In genomic region chr7:127589901-127590300, GRCh38 we compare ENCODE assay signal across 10 cellular contexts. TPM values are rescaled to one million over a fixed set of nuclear protein-coding genes. Genes with fewer than 3 reads are reported as not detected.
DNase-seq lines count a peak whose midpoint lies in the region; ATAC-seq and TF ChIP-seq lines count a peak whose summit lies in the region.
"Had no signal": no experiment of that assay in that cellular context is flagged by ENCODE, and none has a peak within 500 bp of the region (broad histone marks: within the 10 kb centered on the region; RNA-seq: fewer than 3 reads in every experiment).

No MANE protein-coding gene starts in this region.

- no peaks in the 10 kb centered on the region for H3K27me3 ChIP-seq in PC-3 (ENCODE audit: low read length)
- H3K27me3 ChIP-seq: adrenal gland had no signal

- peaks cover 10% of the 10 kb centered on the region for H3K36me3 ChIP-seq in PC-3 (ENCODE audit: low read depth, low read length)

- ATAC-seq in activated CD8-positive, alpha-beta memory T cell treated with anti-CD3 and anti-CD28 coated beads, Interleukin-2, amount 10 ng/mL, durations not matched to agents 7 days and 5 days = no peak
- no peak for ATAC-seq in PC-3
- no peak for ATAC-seq in effector memory CD8-positive, alpha-beta T cell (replicated peaks)
- ATAC-seq in HG02623 (IDR thresholded peaks at IDR 0.05; ENCODE audit: unreplicated experiment) = no peak

- H3K79me2 ChIP-seq in PC-3 (ENCODE audit: low read length) = peaks cover 21% of the 10 kb centered on the region

- 0 out of 2 replicates have a peak, but pooled peaks cover 11% of the 10 kb centered on the region for H4K20me1 ChIP-seq in PC-3 (ENCODE audit: low read length)

- H3K9me2 ChIP-seq in PC-3 (replicated peaks; ENCODE audit: low read length) = no peaks in the 10 kb centered on the region

- H3K27ac ChIP-seq in PC-3 (ENCODE audit: low read length) = no peak overlapping the region
- H3K27ac ChIP-seq: adrenal gland had no signal

- DNase-seq in activated CD8-positive, alpha-beta memory T cell treated with anti-CD3 and anti-CD28 coated beads, Interleukin-2, amount 10 ng/mL, durations not matched to agents 7 days and 5 days = no peak
- DNase-seq in activated CD8-positive, alpha-beta memory T cell treated with anti-CD3 and anti-CD28 coated beads, Interleukin-2, amount 50 U/mL, for 4 hours = no peak
- DNase-seq in PC-3 = no peak
- DNase-seq in effector memory CD8-positive, alpha-beta T cell = no peak
- peak; percentile 19 for DNase-seq in pons (ENCODE audit: low spot score)
- DNase-seq in GM10266 (ENCODE audit: extremely low spot score) = no peak
- DNase-seq in NK-92 (lab: John Stamatoyannopoulos, UW; ENCODE audit: unreplicated experiment) = no peak

- CTCF ChIA-PET in activated CD8-positive, alpha-beta memory T cell treated with anti-CD3 and anti-CD28 coated beads, Interleukin-2, amount 10 ng/mL, durations not matched to agents 7 days and 5 days (lab: Charles Lee) = no interaction called here
- CTCF ChIA-PET in PC-3 (lab: Charles Lee) = no interaction called here

- no peaks in the 10 kb centered on the region for H3K27me3 Mint-ChIP-seq in activated CD8-positive, alpha-beta memory T cell treated with anti-CD3 and anti-CD28 coated beads, Interleukin-2, amount 10 ng/mL, durations not matched to agents 7 days and 5 days
- H3K27me3 Mint-ChIP-seq in effector memory CD8-positive, alpha-beta T cell = no peaks in the 10 kb centered on the region

- H3F3A ChIP-seq in PC-3 (ENCODE audit: low read length, unreplicated experiment) = no peaks in the 10 kb centered on the region

- intact Hi-C loops in PC-3 (cut with micrococcal nuclease) = loop anchor here (2.0 to 5.0 kb wide), 3 partner anchors 52 to 77 kb away; partner anchors contain the start of gene SND1

- H3K36me3 Mint-ChIP-seq in activated CD8-positive, alpha-beta memory T cell treated with anti-CD3 and anti-CD28 coated beads, Interleukin-2, amount 10 ng/mL, durations not matched to agents 7 days and 5 days = peaks cover 17% of the 10 kb centered on the region
- peaks cover 17% of the 10 kb centered on the region for H3K36me3 Mint-ChIP-seq in effector memory CD8-positive, alpha-beta T cell (ENCODE audit: insufficient read depth)

- TF ChIP-seq CTCF in PC-3 (conservative IDR thresholded peaks at IDR 0.05; ENCODE audit: low read depth, low read length) = no peak
- TF ChIP-seq CTCF in GM10266 (IDR thresholded peaks at IDR 0.05; ENCODE audit: control insufficient read depth, insufficient read depth, low read depth, missing control alignments) = no peak

- no TSS peak for BruUV-seq in PC-3 (replicated peaks; lab: Mats Ljungman, UMichigan)

- H3K4me3 Mint-ChIP-seq in activated CD8-positive, alpha-beta memory T cell treated with anti-CD3 and anti-CD28 coated beads, Interleukin-2, amount 10 ng/mL, durations not matched to agents 7 days and 5 days = peak overlapping the region; percentile 91
- H3K4me3 Mint-ChIP-seq in effector memory CD8-positive, alpha-beta T cell = peak overlapping the region; percentile 89 to 99

- no peak overlapping the region for H3K9ac ChIP-seq in PC-3 (ENCODE audit: low read length)

- H3K4me1 ChIP-seq in PC-3 (ENCODE audit: insufficient read depth, low read length) = peaks cover 15% of the 10 kb centered on the region

- peak overlapping the region; percentile 94; the same call in 1 of the 2 replicates for H3K4me3 ChIP-seq in PC-3 (ENCODE audit: low read length)

- no peak overlapping the region for H2AFZ ChIP-seq in PC-3 (ENCODE audit: low read length)

- no peaks in the 10 kb centered on the region for H3K9me3 ChIP-seq in PC-3 (ENCODE audit: low read length)
- H3K9me3 ChIP-seq: adrenal gland had no signal

- H3K27ac Mint-ChIP-seq in activated CD8-positive, alpha-beta memory T cell treated with anti-CD3 and anti-CD28 coated beads, Interleukin-2, amount 10 ng/mL, durations not matched to agents 7 days and 5 days = no peak overlapping the region
- H3K27ac Mint-ChIP-seq in effector memory CD8-positive, alpha-beta T cell = peak overlapping the region; percentile 71 to 96

- H3K4me1 Mint-ChIP-seq in activated CD8-positive, alpha-beta memory T cell treated with anti-CD3 and anti-CD28 coated beads, Interleukin-2, amount 10 ng/mL, durations not matched to agents 7 days and 5 days = peaks cover 23% of the 10 kb centered on the region
- peaks cover 25 to 29% of the 10 kb centered on the region in 2 donors for H3K4me1 Mint-ChIP-seq in effector memory CD8-positive, alpha-beta T cell (ENCODE audit: low read depth in 2 of 2)

- H3K9me3 Mint-ChIP-seq in activated CD8-positive, alpha-beta memory T cell treated with anti-CD3 and anti-CD28 coated beads, Interleukin-2, amount 10 ng/mL, durations not matched to agents 7 days and 5 days (ENCODE audit: low read depth) = no peaks in the 10 kb centered on the region
- no peaks in the 10 kb centered on the region for H3K9me3 Mint-ChIP-seq in effector memory CD8-positive, alpha-beta T cell

- peak overlapping the region; percentile 91 for H3K4me2 ChIP-seq in PC-3 (ENCODE audit: low read length)

- POLR2A ChIA-PET in PC-3 (lab: Charles Lee; ENCODE audit: unreplicated experiment) = no interaction called here

RNA-seq across cellular contexts. Expression of gene ARF5, which starts 1.7 kb away (rescaled TPM):
- total RNA-seq in activated CD8-positive, alpha-beta memory T cell treated with anti-CD3 and anti-CD28 coated beads, Interleukin-2, amount 10 ng/mL, durations not matched to agents 7 days and 5 days = 100 to 1,000 TPM; 107 to 120 TPM
- total RNA-seq in PC-3 (2014; rRNA removed) = 163 and 187 TPM in 2 replicates

RNA-seq across cellular contexts. Expression of gene FSCN3, which starts 3.6 kb away (rescaled TPM):
- 1 to 10 TPM in 1 of 2 experiments, under 1 TPM in 1; 0.47 to 1.4 TPM for total RNA-seq in activated CD8-positive, alpha-beta memory T cell treated with anti-CD3 and anti-CD28 coated beads, Interleukin-2, amount 10 ng/mL, durations not matched to agents 7 days and 5 days
- 0.40 and 2.2 TPM in 2 replicates for total RNA-seq in PC-3 (2014; rRNA removed)

RNA-seq across cellular contexts. Expression of gene GCC1, which starts 4.5 kb away (rescaled TPM):
- total RNA-seq in activated CD8-positive, alpha-beta memory T cell treated with anti-CD3 and anti-CD28 coated beads, Interleukin-2, amount 10 ng/mL, durations not matched to agents 7 days and 5 days = 10 to 100 TPM; 21.0 to 22.3 TPM
- 11.2 and 11.9 TPM in 2 replicates for total RNA-seq in PC-3 (2014; rRNA removed)

RNA-seq across cellular contexts. Expression of gene PAX4, which starts 28.0 kb away (rescaled TPM):
- total RNA-seq in activated CD8-positive, alpha-beta memory T cell treated with anti-CD3 and anti-CD28 coated beads, Interleukin-2, amount 10 ng/mL, durations not matched to agents 7 days and 5 days = not detected
- total RNA-seq in PC-3 (2014; rRNA removed) = not detected in 2 replicates
- total RNA-seq: adrenal gland, endothelial cell of umbilical vein had no signal
